In genomic region chr17:55699178-55699865, GRCh38 we compare ENCODE assay signal across 17 cellular contexts. TPM values are rescaled to one million over a fixed set of nuclear protein-coding genes. Genes with fewer than 3 reads are reported as not detected.
A peak's percentile ranks its signal among the peaks of the same experiment; 100 is the strongest.
DNase-seq lines count a peak whose midpoint lies in the region; ATAC-seq lines count a peak whose summit lies in the region.
"Had no signal": no experiment of that assay in that cellular context is flagged by ENCODE, and none has a peak within 500 bp of the region (broad histone marks: within the 10 kb centered on the region; RNA-seq: fewer than 3 reads in every experiment).

No MANE protein-coding gene starts in this region.

- H3K27ac ChIP-seq in naive thymus-derived CD4-positive, alpha-beta T cell (ENCODE audit: low read depth, low read length): no peak overlapping the region
- H3K27ac ChIP-seq: 22Rv1, hepatocyte had no signal

- no peak overlapping the region for H3K27ac Mint-ChIP-seq in naive thymus-derived CD4-positive, alpha-beta T cell

- no peak overlapping the region for H3K4me3 ChIP-seq in naive thymus-derived CD4-positive, alpha-beta T cell (ENCODE audit: low read length)
- H3K4me3 ChIP-seq: HAP-1, hepatocyte had no signal

- H3K4me3 Mint-ChIP-seq in naive thymus-derived CD4-positive, alpha-beta T cell: no peak overlapping the region

- H3K36me3 ChIP-seq in naive thymus-derived CD4-positive, alpha-beta T cell (ENCODE audit: control insufficient read depth in 2 of 3, insufficient read depth in 3 of 3, low read length in 3 of 3): no peaks in the 10 kb centered on the region
- H3K36me3 ChIP-seq: HAP-1 had no signal

- H3K27me3 ChIP-seq in naive thymus-derived CD4-positive, alpha-beta T cell (ENCODE audit: control insufficient read depth in 2 of 2, insufficient read depth in 2 of 2, low read length in 2 of 2): no peaks in the 10 kb centered on the region
- H3K27me3 ChIP-seq: hepatocyte had no signal

- peaks cover 0 to 17% (median 3%) of the 10 kb centered on the region in 11 donors for H3K9me3 Mint-ChIP-seq in naive thymus-derived CD4-positive, alpha-beta T cell

- intact Hi-C loops in naive thymus-derived CD4-positive, alpha-beta T cell (cut with micrococcal nuclease): no loop called here

- ATAC-seq in naive thymus-derived CD4-positive, alpha-beta T cell: no peak

- POLR2A ChIA-PET in naive thymus-derived CD4-positive, alpha-beta T cell (lab: Charles Lee): no interaction called here

- peaks cover 11 to 60% (median 38%) of the 10 kb centered on the region in 5 donors for H3K27me3 Mint-ChIP-seq in naive thymus-derived CD4-positive, alpha-beta T cell

- no peaks in the 10 kb centered on the region for H3K36me3 Mint-ChIP-seq in naive thymus-derived CD4-positive, alpha-beta T cell

- H3K4me1 ChIP-seq in naive thymus-derived CD4-positive, alpha-beta T cell (ENCODE audit: control insufficient read depth in 2 of 2, insufficient read depth in 2 of 2, low read length in 2 of 2): no peaks in the 10 kb centered on the region
- H3K4me1 ChIP-seq: HAP-1 had no signal

- H3K4me1 Mint-ChIP-seq in naive thymus-derived CD4-positive, alpha-beta T cell: no peaks in the 10 kb centered on the region

- peak; percentile 14 for DNase-seq in DMS 273 (lab: John Stamatoyannopoulos, UW; ENCODE audit: unreplicated experiment)
- no peak for DNase-seq in DMS 273 treated with DMSO at 0.1 percent for 48 hours (lab: John Stamatoyannopoulos, UW)
- DNase-seq in NCI-H128 (lab: John Stamatoyannopoulos, UW; ENCODE audit: unreplicated experiment): peak; percentile 9
- peak; percentile 32 for DNase-seq in dermis blood vessel endothelial cell
- DNase-seq in myocyte (ENCODE audit: low read depth): peak; percentile 16
- no peak for DNase-seq in naive thymus-derived CD4-positive, alpha-beta T cell
- DNase-seq in COLO829 (ENCODE audit: low spot score): no peak
- DNase-seq in hypothalamus (lab: John Stamatoyannopoulos, UW): no peak
- DNase-seq: activated CD4-positive, alpha-beta T cell treated with anti-CD3 and anti-CD28 coated beads for 4 hours; activated effector memory CD4-positive, alpha-beta T cell treated with Interleukin-2 at 50 U/mL for 16 hours; central memory CD4-positive, alpha-beta T cell; DND-41; effector memory CD4-positive, alpha-beta T cell; KBM-7 had no signal

- H3K9me3 ChIP-seq in naive thymus-derived CD4-positive, alpha-beta T cell (ENCODE audit: control insufficient read depth in 2 of 3, low read length in 3 of 3): no peaks in the 10 kb centered on the region
- H3K9me3 ChIP-seq: HAP-1 had no signal

- CTCF ChIA-PET in naive thymus-derived CD4-positive, alpha-beta T cell (lab: Charles Lee): no interaction called here

RNA-seq across cellular contexts. Expression of gene TMEM100, which starts 23.3 kb away (rescaled TPM):
- 7.3 and 8.0 TPM in 2 replicates for total RNA-seq in dermis blood vessel endothelial cell
- total RNA-seq in myocyte: 1.5 and 3.0 TPM in 2 replicates
- 1.4 TPM for polyA plus RNA-seq in myocyte (2012)
- total RNA-seq in naive thymus-derived CD4-positive, alpha-beta T cell: not detected
- polyA plus RNA-seq in naive thymus-derived CD4-positive, alpha-beta T cell: not detected

RNA-seq across cellular contexts. Expression of gene PCTP, which starts 51.5 kb away (rescaled TPM):
- total RNA-seq in dermis blood vessel endothelial cell: 40.2 and 44.1 TPM in 2 replicates
- total RNA-seq in myocyte: 9.1 and 11.6 TPM in 2 replicates
- polyA plus RNA-seq in myocyte (2012): 8.0 TPM
- total RNA-seq in naive thymus-derived CD4-positive, alpha-beta T cell: 1 to 10 TPM; 2.7 to 7.4 (median 3.5) TPM
- polyA plus RNA-seq in naive thymus-derived CD4-positive, alpha-beta T cell: 1 to 10 TPM; 1.2 to 1.9 TPM

Comparison
In these comparisons a context has a peak if more than half of its experiments do, and no peak if none do; other contexts are left out.
1. DNase-seq: peak in DMS 273 (single experiment), NCI-H128 (single experiment), dermis blood vessel endothelial cell (single experiment) and myocyte (single experiment); none in DMS 273 treated with DMSO at 0.1 percent for 48 hours (single experiment), naive thymus-derived CD4-positive, alpha-beta T cell (0 of 9), COLO829 (single experiment) and hypothalamus (0 of 51).